16 cellular contexts compared by ENCODE assay signal in genomic region chr11:8814923-8815240, GRCh38.
DNase-seq lines count a peak whose midpoint lies in the region; ATAC-seq and TF ChIP-seq lines count a peak whose summit lies in the region.
"Had no signal": no experiment of that assay in that cellular context is flagged by ENCODE, and none has a peak within 500 bp of the region (broad histone marks: within the 10 kb centered on the region; RNA-seq: fewer than 3 reads in every experiment).

No MANE protein-coding gene starts in this region.

- intact Hi-C loops in spleen (cut with DNase I; ENCODE audit: low total_unique reads): loop anchor here (10.0 kb wide), 1 partner anchor 130 kb away; the partner anchor contains the start of genes RPL27A and TRIM66
- intact Hi-C loops in prostate gland (cut with DNase I): loop anchor here (5.0 kb wide), 1 partner anchor 133 kb away; the partner anchor contains the start of genes RPL27A and TRIM66

- 60 to 82% (median 67%) methylated on average over 2 of the region's 2 CpGs for WGBS in spleen, 5 donors
- 64% methylated on average over 2 of the region's 2 CpGs for WGBS in prostate gland

- H3K4me3 Mint-ChIP-seq in natural killer cell treated with Interleukin-12 subunit alpha and Interleukin-12 subunit beta and Interleukin-15 and Interleukin-18, amount 100 ng/mL, for 72 hours: no peak overlapping the region
- H3K4me3 Mint-ChIP-seq: activated naive CD4-positive, alpha-beta T cell treated with anti-CD3 and anti-CD28 coated beads, Interleukin-2, amount 50 U/mL, for 24 hours; CD4-positive, CD25-positive, alpha-beta regulatory T cell; HFFc6 had no signal

- H3K9me3 Mint-ChIP-seq in natural killer cell treated with Interleukin-12 subunit alpha and Interleukin-12 subunit beta and Interleukin-15 and Interleukin-18, amount 100 ng/mL, for 72 hours: no peaks in the 10 kb centered on the region
- H3K9me3 Mint-ChIP-seq: activated naive CD4-positive, alpha-beta T cell treated with anti-CD3 and anti-CD28 coated beads, Interleukin-2, amount 50 U/mL, for 24 hours; CD4-positive, CD25-positive, alpha-beta regulatory T cell; HFFc6 had no signal

- H3K9me3 ChIP-seq in spleen (no peaks in the 10 kb centered on the region), prostate gland (no peaks in the 10 kb centered on the region)

- H3K4me1 Mint-ChIP-seq in natural killer cell treated with Interleukin-12 subunit alpha and Interleukin-12 subunit beta and Interleukin-15 and Interleukin-18, amount 100 ng/mL, for 72 hours (ENCODE audit: low read depth in 2 of 2): peaks cover 5 to 6% of the 10 kb centered on the region in 2 donors

- TF ChIP-seq POLR2A in spleen (IDR thresholded peaks at IDR 0.05) (no peak), prostate gland (IDR thresholded peaks at IDR 0.05) (no peak)

- no peaks in the 10 kb centered on the region for H3K36me3 ChIP-seq in spleen
- no peaks in the 10 kb centered on the region for H3K36me3 ChIP-seq in prostate gland

- DNase-seq in ELF-1 (ENCODE audit: low read depth, low spot score) (peak; percentile 65), SK-MEL-5 (ENCODE audit: low read depth, low spot score) (peak; percentile 47), hepatic stellate cell (ENCODE audit: low spot score) (peak; percentile 37), spleen (no peak), SKM-1 (lab: John Stamatoyannopoulos, UW; ENCODE audit: unreplicated experiment) (no peak), prostate gland (ENCODE audit: low spot score) (no peak), globus pallidus (ENCODE audit: low spot score) (no peak)
- no peak for DNase-seq in natural killer cell treated with Interleukin-12 subunit alpha and Interleukin-12 subunit beta and Interleukin-15 and Interleukin-18, amount 100 ng/mL, for 72 hours (ENCODE audit: low spot score)
- DNase-seq: cerebellar nuclear complex; HFFc6; NCI-H1436 treated with DMSO at 0.1 percent for 48 hours; NCI-H524; SIG-M5; stimulated activated CD4-positive, alpha-beta T cell treated with anti-CD3 and anti-CD28 coated beads, Interleukin-2, amount 100 ng/mL, for 24 hours had no signal

- H3K27ac ChIP-seq in spleen: peak overlapping the region in 7 of 8 donors; percentile 19 to 83 (median 55)
- H3K27ac ChIP-seq in prostate gland: no peak overlapping the region

- H3K27me3 ChIP-seq in spleen (replicated peaks in 1 of 7) (peaks cover 0 to 5% (median 0%) of the 10 kb centered on the region in 7 donors), prostate gland (replicated peaks; ENCODE audit: insufficient read depth) (no peaks in the 10 kb centered on the region)

- H3K36me3 Mint-ChIP-seq in natural killer cell treated with Interleukin-12 subunit alpha and Interleukin-12 subunit beta and Interleukin-15 and Interleukin-18, amount 100 ng/mL, for 72 hours: no peaks in the 10 kb centered on the region
- H3K36me3 Mint-ChIP-seq: activated naive CD4-positive, alpha-beta T cell treated with anti-CD3 and anti-CD28 coated beads, Interleukin-2, amount 50 U/mL, for 24 hours; CD4-positive, CD25-positive, alpha-beta regulatory T cell had no signal

- in situ Hi-C loops in SK-MEL-5 (cut with HindIII; ENCODE audit: low pct_unique_long_range_greater_than_20kb, low sequenced_read_pairs): no loop called here

- no peak for ATAC-seq in natural killer cell treated with Interleukin-12 subunit alpha and Interleukin-12 subunit beta and Interleukin-15 and Interleukin-18, amount 100 ng/mL, for 72 hours

- TF ChIP-seq CTCF in spleen (IDR thresholded peaks at IDR 0.05 in 8 of 11, conservative IDR thresholded peaks at IDR 0.05 in 3 of 11): no peak
- TF ChIP-seq CTCF in prostate gland (IDR thresholded peaks at IDR 0.05): no peak

- H3K27ac Mint-ChIP-seq in natural killer cell treated with Interleukin-12 subunit alpha and Interleukin-12 subunit beta and Interleukin-15 and Interleukin-18, amount 100 ng/mL, for 72 hours: no peak overlapping the region
- H3K27ac Mint-ChIP-seq: activated naive CD4-positive, alpha-beta T cell treated with anti-CD3 and anti-CD28 coated beads, Interleukin-2, amount 50 U/mL, for 24 hours; CD4-positive, CD25-positive, alpha-beta regulatory T cell; HFFc6 had no signal

- peaks cover 26 to 56% (median 48%) of the 10 kb centered on the region in 6 donors for H3K4me1 ChIP-seq in spleen
- H3K4me1 ChIP-seq in prostate gland (replicated peaks): no peaks in the 10 kb centered on the region

- H3K4me3 ChIP-seq in spleen (no peak overlapping the region), prostate gland (no peak overlapping the region)

- peaks cover under 1 to 5% of the 10 kb centered on the region in 2 donors for H3K27me3 Mint-ChIP-seq in natural killer cell treated with Interleukin-12 subunit alpha and Interleukin-12 subunit beta and Interleukin-15 and Interleukin-18, amount 100 ng/mL, for 72 hours

Comparison
In these comparisons a context has a peak if more than half of its experiments do, and no peak if none do; other contexts are left out.
1. DNase-seq: peak in ELF-1 (single experiment), SK-MEL-5 (single experiment) and hepatic stellate cell (single experiment); none in spleen (single experiment), SKM-1 (single experiment), natural killer cell treated with Interleukin-12 subunit alpha and Interleukin-12 subunit beta and Interleukin-15 and Interleukin-18, amount 100 ng/mL, for 72 hours (single experiment), prostate gland (single experiment) and globus pallidus (single experiment).
2. H3K27ac ChIP-seq: peak in spleen (7 of 8); none in prostate gland (0 of 2).